In genomic region chr17:82030470-82031302, GRCh38 we compare ENCODE assay signal across 8 cellular contexts. TPM values are rescaled to one million over a fixed set of nuclear protein-coding genes. Genes with fewer than 3 reads are reported as not detected.
A peak's percentile ranks its signal among the peaks of the same experiment; 100 is the strongest.
DNase-seq lines count a peak whose midpoint lies in the region; ATAC-seq lines count a peak whose summit lies in the region.

No MANE protein-coding gene starts in this region.

- H3K79me2 ChIP-seq in GM23248 (ENCODE audit: insufficient read depth): no peaks in the 10 kb centered on the region

- peak overlapping the region; percentile 74 for H3K4me3 ChIP-seq in BLaER1
- peak overlapping the region; percentile 67 for H3K4me3 ChIP-seq in GM23248

- H3K4me2 ChIP-seq in BLaER1 (peak overlapping the region; percentile 94), GM23248 (ENCODE audit: unreplicated experiment) (peak overlapping the region; percentile 65)

- H3K9ac ChIP-seq in BLaER1: peak overlapping the region; percentile 63
- H3K9ac ChIP-seq in GM23248: peak overlapping the region; percentile 40; the same call in 1 of the 2 replicates

- DNase-seq in GM23248 (peak; percentile 93), NCI-H2196 (lab: John Stamatoyannopoulos, UW; ENCODE audit: unreplicated experiment) (peak; percentile 96), cerebellum (ENCODE audit: low spot score) (peak; percentile 88), kidney glomerular epithelial cell (lab: John Stamatoyannopoulos, UW) (peak; percentile 17)
- DNase-seq in activated CD4-positive, CD25-positive, alpha-beta regulatory T cell treated with anti-CD3 and anti-CD28 coated beads, Interleukin-2, amount 50 U/mL, for 72 hours: peak; percentile 86
- DNase-seq in stimulated activated CD4-positive, alpha-beta T cell treated with anti-CD3 and anti-CD28 coated beads, Interleukin-15, amount 100 ng/mL, for 1 hour (ENCODE audit: low read depth in 1 of 2, low spot score in 1 of 2): peak; percentile 69

- H3K27ac ChIP-seq in BLaER1 (peak overlapping the region; percentile 60; the same call in 1 of the 2 replicates), GM23248 (no peak overlapping the region)

- H4K20me1 ChIP-seq in BLaER1 (peaks cover 34% of the 10 kb centered on the region), GM23248 (ENCODE audit: insufficient read depth) (no peaks in the 10 kb centered on the region)

- H3F3A ChIP-seq in GM23248 (ENCODE audit: insufficient read depth): no peaks in the 10 kb centered on the region

- in situ Hi-C loops in GM23248 (cut with MboI): no loop called here

- H3K36me3 ChIP-seq in BLaER1: peaks cover 39% of the 10 kb centered on the region
- no peaks in the 10 kb centered on the region for H3K36me3 ChIP-seq in GM23248 (ENCODE audit: low read depth)

- ATAC-seq in HG02571 (IDR thresholded peaks at IDR 0.05; ENCODE audit: unreplicated experiment): no peak

- peak overlapping the region; percentile 77 for H2AFZ ChIP-seq in GM23248

- H3K4me1 ChIP-seq in BLaER1 (peaks cover 45% of the 10 kb centered on the region), GM23248 (ENCODE audit: insufficient read depth) (no peaks in the 10 kb centered on the region)

- H3K27me3 ChIP-seq in BLaER1 (peaks cover 17% of the 10 kb centered on the region; the same call in 1 of the 2 replicates), GM23248 (replicated peaks; ENCODE audit: insufficient read depth) (no peaks in the 10 kb centered on the region)

- WGBS in GM23248 (ENCODE audit: low coverage in 1 of 2, low lambda C conversion rate in 2 of 2, missing lambda C conversion rate in 2 of 2), 2 experiments: 2 to 3% methylated on average over 76 to 86 of the region's 94 CpGs

- no peaks in the 10 kb centered on the region for H3K9me2 ChIP-seq in GM23248 (ENCODE audit: insufficient read depth)

- H3K9me3 ChIP-seq in BLaER1 (no peaks in the 10 kb centered on the region), GM23248 (ENCODE audit: low read depth) (no peaks in the 10 kb centered on the region)

RNA-seq across cellular contexts. Expression of gene RAC3, which starts 0.8 kb away (rescaled TPM):
- 5.4 and 7.9 TPM in 2 replicates for total RNA-seq in GM23248 (2014; rRNA removed; shearing (Covaris generic))
- 1.3 and 1.8 TPM in 2 replicates for polyA plus RNA-seq in GM23248 (2016; fragmentation: Nextera tagmentation; extraction: Ambion mirVana)
- total RNA-seq in cerebellum: 37.7 TPM

RNA-seq across cellular contexts. Expression of gene DCXR, which starts 6.8 kb away (rescaled TPM):
- total RNA-seq in GM23248 (2014; rRNA removed; shearing (Covaris generic)): 75.8 and 83.5 TPM in 2 replicates
- polyA plus RNA-seq in GM23248 (2016; fragmentation: Nextera tagmentation; extraction: Ambion mirVana): 69.9 and 70.2 TPM in 2 replicates
- total RNA-seq in cerebellum: 21.8 TPM

RNA-seq across cellular contexts. Expression of gene LRRC45, which starts 7.6 kb away (rescaled TPM):
- total RNA-seq in GM23248 (2014; rRNA removed; shearing (Covaris generic)): 14.8 and 15.3 TPM in 2 replicates
- 4.4 and 4.5 TPM in 2 replicates for polyA plus RNA-seq in GM23248 (2016; fragmentation: Nextera tagmentation; extraction: Ambion mirVana)
- 12.9 TPM for total RNA-seq in cerebellum

RNA-seq across cellular contexts. Expression of gene CENPX, which starts 8.0 kb away (rescaled TPM):
- 43.9 and 68.8 TPM in 2 replicates for total RNA-seq in GM23248 (2014; rRNA removed; shearing (Covaris generic))
- polyA plus RNA-seq in GM23248 (2016; fragmentation: Nextera tagmentation; extraction: Ambion mirVana): 65.2 and 68.6 TPM in 2 replicates
- total RNA-seq in cerebellum: 22.1 TPM

RNA-seq across cellular contexts. Expression of gene RFNG, which starts 20.9 kb away (rescaled TPM):
- 59.8 and 61.2 TPM in 2 replicates for total RNA-seq in GM23248 (2014; rRNA removed; shearing (Covaris generic))
- 10.6 and 11.8 TPM in 2 replicates for polyA plus RNA-seq in GM23248 (2016; fragmentation: Nextera tagmentation; extraction: Ambion mirVana)
- 17.2 TPM for total RNA-seq in cerebellum

Comparison
In these comparisons a context has a peak if more than half of its experiments do, and no peak if none do; other contexts are left out.
1. DNase-seq: peak in every context shown above with its lines; median percentile 96 in NCI-H2196; 93 in GM23248; 88 in cerebellum; 86 in activated CD4-positive, CD25-positive, alpha-beta regulatory T cell treated with anti-CD3 and anti-CD28 coated beads, Interleukin-2, amount 50 U/mL, for 72 hours; 69 in stimulated activated CD4-positive, alpha-beta T cell treated with anti-CD3 and anti-CD28 coated beads, Interleukin-15, amount 100 ng/mL, for 1 hour; 17 in kidney glomerular epithelial cell.